6 cellular contexts compared by ENCODE assay signal in genomic region chr3:29804044-29804443, GRCh38.
"Had no signal": no experiment of that assay in that cellular context is flagged by ENCODE, and none has a peak within 500 bp of the region (broad histone marks: within the 10 kb centered on the region; RNA-seq: fewer than 3 reads in every experiment).

No MANE protein-coding gene starts in this region.

- DNase-seq: KBM-7, KG1 had no signal

- H3K4me3 Mint-ChIP-seq: IgD-negative memory B cell had no signal

- H3K36me3 Mint-ChIP-seq: IgD-negative memory B cell had no signal

- H3K4me1 Mint-ChIP-seq: IgD-negative memory B cell had no signal

- H3K9ac ChIP-seq: KMS-11 had no signal

- H3K27ac ChIP-seq: HL-60, KMS-11 had no signal

- H3K27me3 Mint-ChIP-seq: IgD-negative memory B cell had no signal

- FAIRE-seq: HTR-8/SVneo had no signal

- H3K27ac Mint-ChIP-seq: IgD-negative memory B cell had no signal

- H3K4me2 ChIP-seq: KMS-11 had no signal
